Comparison of ENCODE assay signal across 5 cellular contexts in genomic region chr2:10706033-10706432, GRCh38. TPM values are rescaled to one million over a fixed set of nuclear protein-coding genes. Genes with fewer than 3 reads are reported as not detected.
"Had no signal": no experiment of that assay in that cellular context is flagged by ENCODE, and none has a peak within 500 bp of the region (broad histone marks: within the 10 kb centered on the region; RNA-seq: fewer than 3 reads in every experiment).

No MANE protein-coding gene starts in this region.

- H3K27ac Mint-ChIP-seq: GM23338, H9 had no signal

- H3K9me3 Mint-ChIP-seq: GM23338, H9 had no signal

- ATAC-seq: GM23338 had no signal

- H3K4me2 ChIP-seq: GM23338 had no signal

- H3K4me3 ChIP-seq: GM23338 had no signal

- H2AFZ ChIP-seq: GM23338 had no signal

- DNase-seq: H9, HCEC 1CT, IMR-90 had no signal

- H3K4me3 Mint-ChIP-seq: GM23338, H9 had no signal

RNA-seq across cellular contexts. Expression of gene ATP6V1C2, which starts 15.4 kb away (rescaled TPM):
- total RNA-seq: HT-29, IMR-90 had no signal
